25 cellular contexts compared by ENCODE assay signal in genomic region chr10:75495434-75496190, GRCh38.
DNase-seq lines count a peak whose midpoint lies in the region; ATAC-seq, FAIRE-seq and TF ChIP-seq lines count a peak whose summit lies in the region.
"Had no signal": no experiment of that assay in that cellular context is flagged by ENCODE, and none has a peak within 500 bp of the region (broad histone marks: within the 10 kb centered on the region; RNA-seq: fewer than 3 reads in every experiment).

No MANE protein-coding gene starts in this region.

- H3K9ac ChIP-seq in HepG2 (ENCODE audit: insufficient read depth, low read depth, low read length) (no peak overlapping the region), neuronal stem cell (ENCODE audit: low read depth, low read length, poor library complexity) (no peak overlapping the region)
- H3K9ac ChIP-seq: BLaER1 had no signal

- no peak overlapping the region for H3K4ac ChIP-seq in neuronal stem cell (ENCODE audit: low read length)

- WGBS in HepG2 (ENCODE audit: low lambda C conversion rate): 4% methylated on average over 4 of the region's 4 CpGs
- WGBS in neuronal stem cell (ENCODE audit: extremely low coverage in 2 of 2, insufficient read length in 2 of 2, insufficient replicate concordance in 1 of 2), 2 donors: no CpG with 5 or more reads among the region's 4 CpGs
- 18 to 32% (median 32%) methylated on average over 4 of the region's 4 CpGs for WGBS in psoas muscle, 3 donors

- peak overlapping the region; percentile 53 for H3K27ac ChIP-seq in HepG2 (ENCODE audit: extremely low read length, insufficient read depth, low read length)
- no peak overlapping the region for H3K27ac ChIP-seq in neuronal stem cell (replicated peaks; ENCODE audit: low read length)
- no peak overlapping the region for H3K27ac ChIP-seq in psoas muscle
- H3K27ac ChIP-seq: 22Rv1, BLaER1, C4-2B had no signal

- H3K4me1 ChIP-seq in HepG2 (ENCODE audit: insufficient read depth, low read length): peaks cover 36% of the 10 kb centered on the region
- peaks cover 0 to 2% of the 10 kb centered on the region in 2 donors for H3K4me1 ChIP-seq in neuronal stem cell (ENCODE audit: control insufficient read depth in 2 of 2, insufficient read depth in 1 of 2, low read depth in 1 of 2, low read length in 2 of 2)
- no peaks in the 10 kb centered on the region for H3K4me1 ChIP-seq in psoas muscle
- H3K4me1 ChIP-seq: BLaER1, HAP-1 had no signal

- H3K4me1 Mint-ChIP-seq in activated naive CD4-positive, alpha-beta T cell treated with anti-CD3 and anti-CD28 coated beads, Interleukin-2, amount 50 U/mL, for 24 hours: no peaks in the 10 kb centered on the region
- H3K4me1 Mint-ChIP-seq in activated naive CD4-positive, alpha-beta T cell treated with anti-CD3 and anti-CD28 coated beads for 36 hours (ENCODE audit: low read depth): no peaks in the 10 kb centered on the region
- H3K4me1 Mint-ChIP-seq: B cell; CD4-positive, CD25-positive, alpha-beta regulatory T cell had no signal

- no peak overlapping the region for H2BK5ac ChIP-seq in neuronal stem cell (ENCODE audit: low read length)

- no TSS peak for BruUV-seq in HepG2 (replicated peaks; lab: Mats Ljungman, UMichigan)

- H3K4me3 ChIP-seq in HepG2 (replicated peaks in 1 of 3; ENCODE audit: insufficient read depth in 1 of 3, low read depth in 2 of 3, low read length in 3 of 3) (peak overlapping the region in 2 of 3 experiments; percentile 7 to 18; a peak in 2 of 6 replicates), neuronal stem cell (ENCODE audit: low read length in 2 of 2) (no peak overlapping the region), psoas muscle (no peak overlapping the region)
- H3K4me3 ChIP-seq: BLaER1, HAP-1 had no signal

- H3K9me3 ChIP-seq in HepG2 (ENCODE audit: low read length): no peaks in the 10 kb centered on the region
- no peaks in the 10 kb centered on the region for H3K9me3 ChIP-seq in neuronal stem cell (replicated peaks in 1 of 2; ENCODE audit: control insufficient read depth in 2 of 2, insufficient read depth in 1 of 2, low read depth in 1 of 2, low read length in 2 of 2)
- no peaks in the 10 kb centered on the region for H3K9me3 ChIP-seq in psoas muscle
- H3K9me3 ChIP-seq: HAP-1 had no signal

- H2BK12ac ChIP-seq in neuronal stem cell (ENCODE audit: low read length): no peak overlapping the region

- H3K79me1 ChIP-seq in neuronal stem cell (ENCODE audit: low read depth, low read length): no peaks in the 10 kb centered on the region

- H2BK15ac ChIP-seq in neuronal stem cell (ENCODE audit: low read length): no peak overlapping the region

- H3K4me2 ChIP-seq in HepG2 (ENCODE audit: low read depth, low read length) (peak overlapping the region; percentile 45), neuronal stem cell (ENCODE audit: insufficient read depth, low read length, poor library complexity, severe bottlenecking) (no peak overlapping the region)
- H3K4me2 ChIP-seq: BLaER1 had no signal

- TF ChIP-seq POLR2A in HepG2 (IDR thresholded peaks at IDR 0.05; ENCODE audit: insufficient read depth in 1 of 2, low read depth in 2 of 2, low read length in 2 of 2): no peak

- no peak overlapping the region for H3K18ac ChIP-seq in neuronal stem cell (ENCODE audit: low read length)

- peaks cover 10% of the 10 kb centered on the region for H3K27me3 Mint-ChIP-seq in activated naive CD4-positive, alpha-beta T cell treated with anti-CD3 and anti-CD28 coated beads, Interleukin-2, amount 50 U/mL, for 24 hours
- H3K27me3 Mint-ChIP-seq in activated naive CD4-positive, alpha-beta T cell treated with anti-CD3 and anti-CD28 coated beads for 36 hours (ENCODE audit: low read depth): peaks cover 6% of the 10 kb centered on the region

- CTCF ChIA-PET in activated naive CD4-positive, alpha-beta T cell treated with anti-CD3 and anti-CD28 coated beads for 36 hours (lab: Charles Lee): no interaction called here
- CTCF ChIA-PET in HepG2 (lab: Yijun Ruan, JAX; ENCODE audit: low intra/inter-chr PET ratio, low total read pairs): no interaction called here

- no peak overlapping the region for H4K91ac ChIP-seq in neuronal stem cell (ENCODE audit: low read depth, low read length, poor library complexity)

- H3K36me3 Mint-ChIP-seq in activated naive CD4-positive, alpha-beta T cell treated with anti-CD3 and anti-CD28 coated beads, Interleukin-2, amount 50 U/mL, for 24 hours: no peaks in the 10 kb centered on the region
- H3K36me3 Mint-ChIP-seq in activated naive CD4-positive, alpha-beta T cell treated with anti-CD3 and anti-CD28 coated beads for 36 hours (ENCODE audit: low read depth): no peaks in the 10 kb centered on the region
- H3K36me3 Mint-ChIP-seq: CD4-positive, CD25-positive, alpha-beta regulatory T cell; CD8-positive, alpha-beta T cell had no signal

- H3K36me3 ChIP-seq in HepG2 (replicated peaks in 1 of 2; ENCODE audit: control insufficient read depth in 1 of 2, insufficient read depth in 2 of 2, low read length in 2 of 2): no peaks in the 10 kb centered on the region
- H3K36me3 ChIP-seq in neuronal stem cell (replicated peaks in 1 of 2; ENCODE audit: control insufficient read depth in 2 of 2, insufficient read depth in 2 of 2, low read length in 2 of 2): no peaks in the 10 kb centered on the region
- H3K36me3 ChIP-seq in psoas muscle (ENCODE audit: insufficient read depth in 1 of 2, low read depth in 1 of 2): no peaks in the 10 kb centered on the region
- H3K36me3 ChIP-seq: BLaER1, HAP-1 had no signal

- no peak for TF ChIP-seq CTCF in HepG2 (CRISPR knock-in tag; IDR thresholded peaks at IDR 0.05)
- no peak for TF ChIP-seq CTCF in psoas muscle (IDR thresholded peaks at IDR 0.05)

- DNase-seq in activated naive CD4-positive, alpha-beta T cell treated with anti-CD3 and anti-CD28 coated beads for 36 hours: no peak
- DNase-seq in HepG2 (ENCODE audit: low spot score): peak; percentile 84
- no peak for DNase-seq in neuronal stem cell (ENCODE audit: low spot score)
- no peak for DNase-seq in mesenteric fat pad (ENCODE audit: low spot score)
- DNase-seq in activated gamma-delta T cell (lab: John Stamatoyannopoulos, UW): no peak
- DNase-seq in effector CD4-positive, alpha-beta T cell: no peak
- no peak for DNase-seq in psoas muscle
- DNase-seq: CD4-positive, CD25-positive, alpha-beta regulatory T cell; CD8-positive, alpha-beta T cell; DMS 273 treated with DMSO at 0.1 percent for 48 hours; DMS79; EL; GF-D8; GOT3 had no signal

- TF ChIP-seq RAD21 in HepG2 (CRISPR knock-in tag; IDR thresholded peaks at IDR 0.05): no peak

- no peaks in the 10 kb centered on the region for H3K9me3 Mint-ChIP-seq in activated naive CD4-positive, alpha-beta T cell treated with anti-CD3 and anti-CD28 coated beads, Interleukin-2, amount 50 U/mL, for 24 hours
- H3K9me3 Mint-ChIP-seq in activated naive CD4-positive, alpha-beta T cell treated with anti-CD3 and anti-CD28 coated beads for 36 hours: no peaks in the 10 kb centered on the region
- H3K9me3 Mint-ChIP-seq: CD8-positive, alpha-beta T cell had no signal

- H3K14ac ChIP-seq in neuronal stem cell (ENCODE audit: low read length): peak overlapping the region; percentile 11

- no peak overlapping the region for H4K8ac ChIP-seq in neuronal stem cell (ENCODE audit: low read depth, low read length)

- no peak overlapping the region for H3K4me3 Mint-ChIP-seq in activated naive CD4-positive, alpha-beta T cell treated with anti-CD3 and anti-CD28 coated beads, Interleukin-2, amount 50 U/mL, for 24 hours
- no peak overlapping the region for H3K4me3 Mint-ChIP-seq in activated naive CD4-positive, alpha-beta T cell treated with anti-CD3 and anti-CD28 coated beads for 36 hours
- H3K4me3 Mint-ChIP-seq: B cell; CD4-positive, CD25-positive, alpha-beta regulatory T cell; CD8-positive, alpha-beta T cell had no signal

- peak in 1 of 2 experiments; percentile 54; a peak in 1 of 4 replicates for TF ChIP-seq EP300 in HepG2 (IDR thresholded peaks at IDR 0.05; ENCODE audit: low read depth in 2 of 2, low read length in 2 of 2)
- peak; percentile 13; the same call in 1 of the 2 replicates for TF ChIP-seq EP300 in HepG2 (CRISPR knock-in tag; IDR thresholded peaks at IDR 0.05; ENCODE audit: borderline replicate concordance)

- intact Hi-C loops in activated naive CD4-positive, alpha-beta T cell treated with anti-CD3 and anti-CD28 coated beads for 36 hours (cut with micrococcal nuclease): no loop called here
- intact Hi-C loops in HepG2 (cut with micrococcal nuclease; ENCODE audit: unreplicated experiment): loop anchor here (5.0 kb wide), 2 partner anchors 63 to 93 kb away; partner anchors contain the start of genes LRMDA and ZNF503
- intact Hi-C loops in psoas muscle (cut with DNase I): no loop called here

- peak; percentile 97 for FAIRE-seq in HepG2 (lab: Jason Lieb, UNC)
- FAIRE-seq: A204.1, D721Med, GM12891, GM18507, H54 had no signal

- peak overlapping the region; percentile 13 for H3K27ac Mint-ChIP-seq in activated naive CD4-positive, alpha-beta T cell treated with anti-CD3 and anti-CD28 coated beads, Interleukin-2, amount 50 U/mL, for 24 hours
- H3K27ac Mint-ChIP-seq in activated naive CD4-positive, alpha-beta T cell treated with anti-CD3 and anti-CD28 coated beads for 36 hours: no peak overlapping the region
- H3K27ac Mint-ChIP-seq: B cell; CD4-positive, CD25-positive, alpha-beta regulatory T cell; CD8-positive, alpha-beta T cell had no signal

- H2AFZ ChIP-seq in HepG2 (ENCODE audit: low read length) (no peak overlapping the region), neuronal stem cell (ENCODE audit: low read length) (no peak overlapping the region)

- H2AK5ac ChIP-seq in neuronal stem cell (ENCODE audit: low read depth, low read length): no peak overlapping the region

- peak; percentile 89 for ATAC-seq in HepG2
- no peak for ATAC-seq in psoas muscle
- ATAC-seq: CD8-positive, alpha-beta T cell had no signal

- POLR2A ChIA-PET in HepG2 (lab: Yijun Ruan, JAX): interaction anchor here (1.2 kb wide), 2 partner anchors 62 to 94 kb away, joined by 4 read pairs; partner anchors contain the start of gene ZNF503

- in situ Hi-C loops in HepG2 (cut with HindIII; ENCODE audit: extremely low pct_ligation_motif_present, low pct_unique_long_range_greater_than_20kb): loop anchor here (5.0 kb wide), 1 partner anchor 63 kb away; the partner anchor contains the start of gene LRMDA

- H2BK120ac ChIP-seq in neuronal stem cell (ENCODE audit: low read depth, low read length): no peak overlapping the region

- no peak overlapping the region for H3K23ac ChIP-seq in neuronal stem cell (ENCODE audit: low read depth, low read length, poor library complexity)

- H3K79me2 ChIP-seq in HepG2 (ENCODE audit: insufficient read depth, low read length): no peaks in the 10 kb centered on the region

- H4K20me1 ChIP-seq in HepG2 (ENCODE audit: insufficient read depth, low read length): no peaks in the 10 kb centered on the region
- H4K20me1 ChIP-seq: BLaER1 had no signal

- H3K27me3 ChIP-seq in HepG2 (ENCODE audit: control insufficient read depth in 1 of 2, insufficient read depth in 2 of 2, low read length in 2 of 2) (no peaks in the 10 kb centered on the region), neuronal stem cell (ENCODE audit: control insufficient read depth in 3 of 3, insufficient read depth in 3 of 3, low read depth in 1 of 3, low read length in 3 of 3) (no peaks in the 10 kb centered on the region), psoas muscle (ENCODE audit: insufficient read depth in 3 of 3, low read length in 2 of 3) (peaks cover 0 to 10% (median 0%) of the 10 kb centered on the region in 3 donors)
- H3K27me3 ChIP-seq: BLaER1 had no signal

TF ChIP-seq in HepG2, 621 proteins besides CTCF, POLR2A, EP300 and RAD21 (continues in another document):
- no peak for TF ChIP-seq ZNF841 (CRISPR knock-in tag; IDR thresholded peaks at IDR 0.05; ENCODE audit: borderline replicate concordance)

Comparison
In these comparisons a context has a peak if more than half of its experiments do, and no peak if none do; other contexts are left out.
1. H3K4me3 ChIP-seq: peak in HepG2 (2 of 3); none in neuronal stem cell (0 of 2) and psoas muscle (single experiment).